Comparison of ENCODE assay signal across 8 cellular contexts in the genomic region with DNA sequence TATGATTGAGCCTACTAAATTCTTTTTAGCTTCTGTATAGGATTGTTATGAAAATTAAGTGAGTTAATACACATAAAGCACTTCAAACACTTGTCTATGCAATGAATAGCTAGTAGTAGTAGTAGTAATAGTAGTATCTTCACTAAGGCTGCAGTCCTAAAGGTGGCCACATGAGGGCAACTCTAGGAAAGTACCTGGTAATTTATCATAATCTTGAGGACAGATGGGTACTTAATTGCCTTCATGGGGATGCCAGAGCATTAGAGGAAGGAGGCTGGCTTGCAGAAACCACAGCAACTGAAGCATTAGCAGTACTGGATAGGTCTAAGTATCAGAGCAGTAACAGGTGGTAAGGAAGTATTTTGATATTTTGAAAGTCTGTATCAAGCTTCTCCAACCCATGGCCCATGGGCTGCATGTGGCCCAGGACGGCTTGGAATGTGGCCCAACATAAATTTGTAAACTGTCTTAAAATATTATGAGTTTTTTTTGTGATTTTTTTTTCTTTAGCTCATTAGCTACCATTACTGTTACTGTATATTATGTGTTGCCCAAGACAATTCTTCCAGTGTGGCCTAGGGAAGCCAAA. TPM values are rescaled to one million over a fixed set of nuclear protein-coding genes. Genes with fewer than 3 reads are reported as not detected.
A peak's percentile ranks its signal among the peaks of the same experiment; 100 is the strongest.
DNase-seq lines count a peak whose midpoint lies in the region; ATAC-seq and TF ChIP-seq lines count a peak whose summit lies in the region.

No MANE protein-coding gene starts in this region.

- H3K36me3 ChIP-seq in left ventricle myocardium inferior (no peaks in the 10 kb centered on the region), KMS-11 (ENCODE audit: insufficient read depth) (no peaks in the 10 kb centered on the region)

- H3K27ac ChIP-seq in left ventricle myocardium inferior (replicated peaks): no peak overlapping the region
- no peak overlapping the region for H3K27ac ChIP-seq in KMS-11

- H3K27me3 ChIP-seq in left ventricle myocardium inferior (ENCODE audit: low read depth): no peaks in the 10 kb centered on the region
- H3K27me3 ChIP-seq in KMS-11 (ENCODE audit: insufficient read depth, low read depth): no peaks in the 10 kb centered on the region

- intact Hi-C loops in left ventricle myocardium inferior (cut with micrococcal nuclease) (no loop called here), Right ventricle myocardium inferior (cut with DNase I) (no loop called here)

- DNase-seq in left ventricle myocardium inferior (no peak), Right ventricle myocardium inferior (ENCODE audit: missing footprints) (no peak), renal cortical epithelial cell (ENCODE audit: low read depth) (peak; percentile 36)
- DNase-seq in activated CD4-positive, alpha-beta T cell treated with anti-CD3 and anti-CD28 coated beads for 24 hours (ENCODE audit: low read depth in 2 of 2): peak; percentile 46 to 47
- DNase-seq in effector CD4-positive, alpha-beta T cell: peak; percentile 41

- H3K4me3 ChIP-seq in left ventricle myocardium inferior (no peak overlapping the region), KMS-11 (IDR thresholded peaks at IDR 0.05; ENCODE audit: insufficient read depth, low read depth, low read length) (no peak overlapping the region)

- no peak overlapping the region for H3K9ac ChIP-seq in KMS-11

- ATAC-seq in Right ventricle myocardium inferior (no peak), HG03521 (IDR thresholded peaks at IDR 0.05; ENCODE audit: unreplicated experiment) (no peak), HG02642 (IDR thresholded peaks at IDR 0.05; ENCODE audit: poor library complexity, unreplicated experiment) (no peak)

- no peak overlapping the region for H2AFZ ChIP-seq in KMS-11 (ENCODE audit: low read depth)

- peak; percentile 46 for TF ChIP-seq CTCF in left ventricle myocardium inferior (IDR thresholded peaks at IDR 0.05; ENCODE audit: borderline replicate concordance)
- peak; percentile 74 for TF ChIP-seq CTCF in KMS-11 (conservative IDR thresholded peaks at IDR 0.05; ENCODE audit: low read depth, low read length)

- H3K4me2 ChIP-seq in KMS-11: no peak overlapping the region

- H3K4me1 ChIP-seq in left ventricle myocardium inferior: peaks cover 12% of the 10 kb centered on the region
- peaks cover 2% of the 10 kb centered on the region for H3K4me1 ChIP-seq in KMS-11 (ENCODE audit: low read depth, poor library complexity, severe bottlenecking)

- no peaks in the 10 kb centered on the region for H3K79me2 ChIP-seq in KMS-11 (ENCODE audit: insufficient read depth, low read depth)

- H3K9me3 ChIP-seq in left ventricle myocardium inferior (replicated peaks): no peaks in the 10 kb centered on the region

- no peaks in the 10 kb centered on the region for H4K20me1 ChIP-seq in KMS-11 (ENCODE audit: insufficient read depth)

RNA-seq across cellular contexts. Expression of gene NIPAL1, which starts 17.3 kb away (rescaled TPM):
- total RNA-seq in left ventricle myocardium inferior: 0.25 TPM
- total RNA-seq in Right ventricle myocardium inferior: 0.70 TPM
- 8.6 and 11.1 TPM in 2 replicates for total RNA-seq in renal cortical epithelial cell

RNA-seq across cellular contexts. Expression of gene CNGA1, which starts 17.4 kb away (rescaled TPM):
- not detected for total RNA-seq in left ventricle myocardium inferior
- total RNA-seq in Right ventricle myocardium inferior: not detected
- total RNA-seq in renal cortical epithelial cell: 0.17 and 3.9 TPM in 2 replicates

Comparison
In these comparisons a context has a peak if more than half of its experiments do, and no peak if none do; other contexts are left out.
1. DNase-seq: peak in activated CD4-positive, alpha-beta T cell treated with anti-CD3 and anti-CD28 coated beads for 24 hours (2 of 2), effector CD4-positive, alpha-beta T cell (single experiment) and renal cortical epithelial cell (single experiment); none in left ventricle myocardium inferior (single experiment) and Right ventricle myocardium inferior (single experiment).